In genomic region chr16:2044541-2044940, GRCh38 we compare ENCODE assay signal across 1 cellular context.
TF ChIP-seq lines count a peak whose summit lies in the region.

No MANE protein-coding gene starts in this region.

TF ChIP-seq in HEK293, 187 proteins besides CTCF, POLR2A, EP300 and RAD21:
- TF ChIP-seq ZNF791 (tag by site-specific recombination; IDR thresholded peaks at IDR 0.05) (no peak), ZSCAN5A (tag by site-specific recombination; IDR thresholded peaks at IDR 0.05) (no peak), ZNF174 (tag by site-specific recombination; IDR thresholded peaks at IDR 0.05) (no peak), ZBTB10 (tag by site-specific recombination; IDR thresholded peaks at IDR 0.05) (no peak), ZBTB8A (tag by site-specific recombination; IDR thresholded peaks at IDR 0.05) (no peak), ZXDB (tag by site-specific recombination; IDR thresholded peaks at IDR 0.05) (no peak), ZNF157 (tag by site-specific recombination; IDR thresholded peaks at IDR 0.05) (no peak), ZEB2 (tag by site-specific recombination; IDR thresholded peaks at IDR 0.05) (0 out of 2 replicates have a peak, but pooled peaks have one; percentile 24), ZNF146 (tag by site-specific recombination; IDR thresholded peaks at IDR 0.05) (no peak)
